In the genomic region with DNA sequence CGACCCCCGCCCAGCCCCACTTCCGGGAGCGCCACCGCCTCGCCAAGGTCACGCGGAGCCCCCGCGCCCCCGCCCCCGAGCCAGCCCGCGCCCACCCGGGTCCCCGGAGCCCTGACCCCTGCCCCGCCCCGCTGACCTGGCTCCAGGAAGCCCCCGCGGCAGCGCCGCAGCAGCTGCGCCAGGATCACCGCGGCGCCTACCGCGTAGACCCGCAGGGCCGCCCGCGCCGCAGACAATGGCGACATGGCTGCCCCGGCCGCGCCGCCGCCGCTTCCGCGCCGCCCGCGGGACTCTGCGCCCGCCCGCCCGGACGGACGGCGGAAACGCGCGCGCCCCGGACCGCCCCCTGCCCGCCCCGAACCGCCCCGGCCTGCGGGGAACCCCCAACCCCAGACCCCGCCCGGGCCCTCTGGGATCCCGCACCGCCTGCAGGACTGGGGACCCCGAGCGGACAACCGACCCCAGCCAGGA, we compare ENCODE assay signal across 1 cellular context.
A peak's percentile ranks its signal among the peaks of the same experiment; 100 is the strongest.
TF ChIP-seq lines count a peak whose summit lies in the region.

TSS of gene DHRSX (minus strand) at position 296 of the 471 bp plus-strand sequence. CDS start at position 245, 51 bp downstream.
TSS of gene ZBED1 (minus strand) at position 296 of the 471 bp plus-strand sequence. CDS start 10,257 bp downstream, outside the sequence.

TF ChIP-seq in GM12878, 131 proteins besides CTCF, POLR2A, EP300 and RAD21 (continued from another document and continues in another):
- TF ChIP-seq, protein P1, sequence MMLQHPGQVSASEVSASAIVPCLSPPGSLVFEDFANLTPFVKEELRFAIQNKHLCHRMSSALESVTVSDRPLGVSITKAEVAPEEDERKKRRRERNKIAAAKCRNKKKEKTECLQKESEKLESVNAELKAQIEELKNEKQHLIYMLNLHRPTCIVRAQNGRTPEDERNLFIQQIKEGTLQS (IDR thresholded peaks at IDR 0.05; ENCODE audit: borderline replicate concordance, extremely low read depth, low read depth, low read length): no peak
- TF ChIP-seq SIX5 (IDR thresholded peaks at IDR 0.05; ENCODE audit: low read depth, low read length, severe bottlenecking) (no peak), RUNX3 (IDR thresholded peaks at IDR 0.05; ENCODE audit: low read length) (no peak), ZBED1 (IDR thresholded peaks at IDR 0.05; ENCODE audit: borderline replicate concordance) (no peak), SRF (IDR thresholded peaks at IDR 0.05; ENCODE audit: low read depth in 2 of 2, low read length in 2 of 2) (no peak), SP1 (IDR thresholded peaks at IDR 0.05; ENCODE audit: low read depth, low read length) (no peak), CREB1 (IDR thresholded peaks at IDR 0.05; ENCODE audit: low read depth) (no peak), NR2F1 (conservative IDR thresholded peaks at IDR 0.05) (peak; percentile 75), ZNF384 (IDR thresholded peaks at IDR 0.05; ENCODE audit: borderline replicate concordance, low read depth, low read length) (no peak), HDAC6 (IDR thresholded peaks at IDR 0.05; ENCODE audit: unreplicated experiment) (no peak), TBL1XR1 (IDR thresholded peaks at IDR 0.05; ENCODE audit: low read depth, low read length) (no peak), NR2C1 (IDR thresholded peaks at IDR 0.05) (0 out of 2 replicates have a peak, but pooled peaks have one; percentile 28), SPI1 (IDR thresholded peaks at IDR 0.05; ENCODE audit: borderline replicate concordance, insufficient read depth, low read depth, low read length) (no peak), CBFB (IDR thresholded peaks at IDR 0.05; ENCODE audit: low read depth) (no peak), ZNF217 (IDR thresholded peaks at IDR 0.05) (no peak), IKZF1 (conservative IDR thresholded peaks at IDR 0.05) (peak; percentile 28; the same call in 1 of the 2 replicates), RB1 (IDR thresholded peaks at IDR 0.05; ENCODE audit: borderline replicate concordance) (no peak), E4F1 (IDR thresholded peaks at IDR 0.05; ENCODE audit: borderline replicate concordance, partially characterized antibody) (no peak), MTA3 (IDR thresholded peaks at IDR 0.05; ENCODE audit: borderline replicate concordance, low read length) (no peak), RELA (IDR thresholded peaks at IDR 0.05; ENCODE audit: borderline replicate concordance, partially characterized antibody) (no peak), POU2F2 (IDR thresholded peaks at IDR 0.05; ENCODE audit: borderline replicate concordance, low read depth, low read length) (no peak), ZNF622 (IDR thresholded peaks at IDR 0.05) (no peak), ZSCAN29 (IDR thresholded peaks at IDR 0.05) (0 out of 2 replicates have a peak, but pooled peaks have one; percentile 40), ATF7 (IDR thresholded peaks at IDR 0.05; ENCODE audit: low read depth) (no peak), CHD4 (IDR thresholded peaks at IDR 0.05) (no peak), STAT1 (conservative IDR thresholded peaks at IDR 0.05) (no peak), MTA2 (IDR thresholded peaks at IDR 0.05; ENCODE audit: low read depth) (no peak), KLF5 (IDR thresholded peaks at IDR 0.05; ENCODE audit: partially characterized antibody) (no peak), JUND (IDR thresholded peaks at IDR 0.05; ENCODE audit: low read depth, low read length) (no peak), POLR2AphosphoS2 (IDR thresholded peaks at IDR 0.05; ENCODE audit: low read depth, low read length) (peak; percentile 40; the same call in 1 of the 2 replicates), EED (IDR thresholded peaks at IDR 0.05; ENCODE audit: low read depth) (no peak), BMI1 (IDR thresholded peaks at IDR 0.05; ENCODE audit: borderline replicate concordance) (no peak), ASH2L (IDR thresholded peaks at IDR 0.05; ENCODE audit: borderline replicate concordance, low read depth) (no peak), CBX5 (IDR thresholded peaks at IDR 0.05; ENCODE audit: low read depth) (no peak), USF2 (IDR thresholded peaks at IDR 0.05; ENCODE audit: borderline replicate concordance, low read depth, low read length) (no peak), SKIL (IDR thresholded peaks at IDR 0.05; ENCODE audit: low read depth, poor library complexity, severe bottlenecking) (no peak), KAT2A (conservative IDR thresholded peaks at IDR 0.05; ENCODE audit: control insufficient read depth, low read depth, low read length) (no peak), ZNF24 (IDR thresholded peaks at IDR 0.05) (no peak)
- TF ChIP-seq, protein P2, sequence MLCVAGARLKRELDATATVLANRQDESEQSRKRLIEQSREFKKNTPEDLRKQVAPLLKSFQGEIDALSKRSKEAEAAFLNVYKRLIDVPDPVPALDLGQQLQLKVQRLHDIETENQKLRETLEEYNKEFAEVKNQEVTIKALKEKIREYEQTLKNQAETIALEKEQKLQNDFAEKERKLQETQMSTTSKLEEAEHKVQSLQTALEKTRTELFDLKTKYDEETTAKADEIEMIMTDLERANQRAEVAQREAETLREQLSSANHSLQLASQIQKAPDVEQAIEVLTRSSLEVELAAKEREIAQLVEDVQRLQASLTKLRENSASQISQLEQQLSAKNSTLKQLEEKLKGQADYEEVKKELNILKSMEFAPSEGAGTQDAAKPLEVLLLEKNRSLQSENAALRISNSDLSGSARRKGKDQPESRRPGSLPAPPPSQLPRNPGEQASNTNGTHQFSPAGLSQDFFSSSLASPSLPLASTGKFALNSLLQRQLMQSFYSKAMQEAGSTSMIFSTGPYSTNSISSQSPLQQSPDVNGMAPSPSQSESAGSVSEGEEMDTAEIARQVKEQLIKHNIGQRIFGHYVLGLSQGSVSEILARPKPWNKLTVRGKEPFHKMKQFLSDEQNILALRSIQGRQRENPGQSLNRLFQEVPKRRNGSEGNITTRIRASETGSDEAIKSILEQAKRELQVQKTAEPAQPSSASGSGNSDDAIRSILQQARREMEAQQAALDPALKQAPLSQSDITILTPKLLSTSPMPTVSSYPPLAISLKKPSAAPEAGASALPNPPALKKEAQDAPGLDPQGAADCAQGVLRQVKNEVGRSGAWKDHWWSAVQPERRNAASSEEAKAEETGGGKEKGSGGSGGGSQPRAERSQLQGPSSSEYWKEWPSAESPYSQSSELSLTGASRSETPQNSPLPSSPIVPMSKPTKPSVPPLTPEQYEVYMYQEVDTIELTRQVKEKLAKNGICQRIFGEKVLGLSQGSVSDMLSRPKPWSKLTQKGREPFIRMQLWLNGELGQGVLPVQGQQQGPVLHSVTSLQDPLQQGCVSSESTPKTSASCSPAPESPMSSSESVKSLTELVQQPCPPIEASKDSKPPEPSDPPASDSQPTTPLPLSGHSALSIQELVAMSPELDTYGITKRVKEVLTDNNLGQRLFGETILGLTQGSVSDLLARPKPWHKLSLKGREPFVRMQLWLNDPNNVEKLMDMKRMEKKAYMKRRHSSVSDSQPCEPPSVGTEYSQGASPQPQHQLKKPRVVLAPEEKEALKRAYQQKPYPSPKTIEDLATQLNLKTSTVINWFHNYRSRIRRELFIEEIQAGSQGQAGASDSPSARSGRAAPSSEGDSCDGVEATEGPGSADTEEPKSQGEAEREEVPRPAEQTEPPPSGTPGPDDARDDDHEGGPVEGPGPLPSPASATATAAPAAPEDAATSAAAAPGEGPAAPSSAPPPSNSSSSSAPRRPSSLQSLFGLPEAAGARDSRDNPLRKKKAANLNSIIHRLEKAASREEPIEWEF (IDR thresholded peaks at IDR 0.05; ENCODE audit: insufficient replicate concordance, low read depth, low read length): no peak
- TF ChIP-seq, protein P3, sequence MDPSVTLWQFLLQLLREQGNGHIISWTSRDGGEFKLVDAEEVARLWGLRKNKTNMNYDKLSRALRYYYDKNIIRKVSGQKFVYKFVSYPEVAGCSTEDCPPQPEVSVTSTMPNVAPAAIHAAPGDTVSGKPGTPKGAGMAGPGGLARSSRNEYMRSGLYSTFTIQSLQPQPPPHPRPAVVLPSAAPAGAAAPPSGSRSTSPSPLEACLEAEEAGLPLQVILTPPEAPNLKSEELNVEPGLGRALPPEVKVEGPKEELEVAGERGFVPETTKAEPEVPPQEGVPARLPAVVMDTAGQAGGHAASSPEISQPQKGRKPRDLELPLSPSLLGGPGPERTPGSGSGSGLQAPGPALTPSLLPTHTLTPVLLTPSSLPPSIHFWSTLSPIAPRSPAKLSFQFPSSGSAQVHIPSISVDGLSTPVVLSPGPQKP (IDR thresholded peaks at IDR 0.05; ENCODE audit: low read depth, low read length): no peak
- TF ChIP-seq, protein P4, sequence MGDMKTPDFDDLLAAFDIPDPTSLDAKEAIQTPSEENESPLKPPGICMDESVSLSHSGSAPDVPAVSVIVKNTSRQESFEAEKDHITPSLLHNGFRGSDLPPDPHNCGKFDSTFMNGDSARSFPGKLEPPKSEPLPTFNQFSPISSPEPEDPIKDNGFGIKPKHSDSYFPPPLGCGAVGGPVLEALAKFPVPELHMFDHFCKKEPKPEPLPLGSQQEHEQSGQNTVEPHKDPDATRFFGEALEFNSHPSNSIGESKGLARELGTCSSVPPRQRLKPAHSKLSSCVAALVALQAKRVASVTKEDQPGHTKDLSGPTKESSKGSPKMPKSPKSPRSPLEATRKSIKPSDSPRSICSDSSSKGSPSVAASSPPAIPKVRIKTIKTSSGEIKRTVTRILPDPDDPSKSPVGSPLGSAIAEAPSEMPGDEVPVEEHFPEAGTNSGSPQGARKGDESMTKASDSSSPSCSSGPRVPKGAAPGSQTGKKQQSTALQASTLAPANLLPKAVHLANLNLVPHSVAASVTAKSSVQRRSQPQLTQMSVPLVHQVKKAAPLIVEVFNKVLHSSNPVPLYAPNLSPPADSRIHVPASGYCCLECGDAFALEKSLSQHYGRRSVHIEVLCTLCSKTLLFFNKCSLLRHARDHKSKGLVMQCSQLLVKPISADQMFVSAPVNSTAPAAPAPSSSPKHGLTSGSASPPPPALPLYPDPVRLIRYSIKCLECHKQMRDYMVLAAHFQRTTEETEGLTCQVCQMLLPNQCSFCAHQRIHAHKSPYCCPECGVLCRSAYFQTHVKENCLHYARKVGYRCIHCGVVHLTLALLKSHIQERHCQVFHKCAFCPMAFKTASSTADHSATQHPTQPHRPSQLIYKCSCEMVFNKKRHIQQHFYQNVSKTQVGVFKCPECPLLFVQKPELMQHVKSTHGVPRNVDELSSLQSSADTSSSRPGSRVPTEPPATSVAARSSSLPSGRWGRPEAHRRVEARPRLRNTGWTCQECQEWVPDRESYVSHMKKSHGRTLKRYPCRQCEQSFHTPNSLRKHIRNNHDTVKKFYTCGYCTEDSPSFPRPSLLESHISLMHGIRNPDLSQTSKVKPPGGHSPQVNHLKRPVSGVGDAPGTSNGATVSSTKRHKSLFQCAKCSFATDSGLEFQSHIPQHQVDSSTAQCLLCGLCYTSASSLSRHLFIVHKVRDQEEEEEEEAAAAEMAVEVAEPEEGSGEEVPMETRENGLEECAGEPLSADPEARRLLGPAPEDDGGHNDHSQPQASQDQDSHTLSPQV (IDR thresholded peaks at IDR 0.05): no peak
- TF ChIP-seq, protein P5, sequence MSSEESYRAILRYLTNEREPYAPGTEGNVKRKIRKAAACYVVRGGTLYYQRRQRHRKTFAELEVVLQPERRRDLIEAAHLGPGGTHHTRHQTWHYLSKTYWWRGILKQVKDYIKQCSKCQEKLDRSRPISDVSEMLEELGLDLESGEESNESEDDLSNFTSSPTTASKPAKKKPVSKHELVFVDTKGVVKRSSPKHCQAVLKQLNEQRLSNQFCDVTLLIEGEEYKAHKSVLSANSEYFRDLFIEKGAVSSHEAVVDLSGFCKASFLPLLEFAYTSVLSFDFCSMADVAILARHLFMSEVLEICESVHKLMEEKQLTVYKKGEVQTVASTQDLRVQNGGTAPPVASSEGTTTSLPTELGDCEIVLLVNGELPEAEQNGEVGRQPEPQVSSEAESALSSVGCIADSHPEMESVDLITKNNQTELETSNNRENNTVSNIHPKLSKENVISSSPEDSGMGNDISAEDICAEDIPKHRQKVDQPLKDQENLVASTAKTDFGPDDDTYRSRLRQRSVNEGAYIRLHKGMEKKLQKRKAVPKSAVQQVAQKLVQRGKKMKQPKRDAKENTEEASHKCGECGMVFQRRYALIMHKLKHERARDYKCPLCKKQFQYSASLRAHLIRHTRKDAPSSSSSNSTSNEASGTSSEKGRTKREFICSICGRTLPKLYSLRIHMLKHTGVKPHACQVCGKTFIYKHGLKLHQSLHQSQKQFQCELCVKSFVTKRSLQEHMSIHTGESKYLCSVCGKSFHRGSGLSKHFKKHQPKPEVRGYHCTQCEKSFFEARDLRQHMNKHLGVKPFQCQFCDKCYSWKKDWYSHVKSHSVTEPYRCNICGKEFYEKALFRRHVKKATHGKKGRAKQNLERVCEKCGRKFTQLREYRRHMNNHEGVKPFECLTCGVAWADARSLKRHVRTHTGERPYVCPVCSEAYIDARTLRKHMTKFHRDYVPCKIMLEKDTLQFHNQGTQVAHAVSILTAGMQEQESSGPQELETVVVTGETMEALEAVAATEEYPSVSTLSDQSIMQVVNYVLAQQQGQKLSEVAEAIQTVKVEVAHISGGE (CRISPR knock-in tag; IDR thresholded peaks at IDR 0.05): no peak
